Comparison of ENCODE assay signal across 9 cellular contexts in genomic region chr14:68459480-68460136, GRCh38.
DNase-seq lines count a peak whose midpoint lies in the region; TF ChIP-seq lines count a peak whose summit lies in the region.
"Had no signal": no experiment of that assay in that cellular context is flagged by ENCODE, and none has a peak within 500 bp of the region (broad histone marks: within the 10 kb centered on the region; RNA-seq: fewer than 3 reads in every experiment).

No MANE protein-coding gene starts in this region.

- peak overlapping the region; percentile 68 for H3K4me2 ChIP-seq in PC-9

- POLR2A ChIA-PET in PC-9 (lab: Charles Lee; ENCODE audit: unreplicated experiment) = interaction anchor here (0.6 to 1.2 kb wide), 2 partner anchors 117 to 838 kb away, joined by 3 to 13 read pairs; no protein-coding TSS in a partner anchor

- H3K9me2 ChIP-seq in PC-9 (ENCODE audit: insufficient read depth) = no peaks in the 10 kb centered on the region

- peaks cover 54% of the 10 kb centered on the region for H3F3A ChIP-seq in PC-9 (ENCODE audit: insufficient read depth, low read depth)

- H3K4me3 ChIP-seq in PC-9 = peak overlapping the region; percentile 14; the same call in 1 of the 2 replicates
- no peak overlapping the region for H3K4me3 ChIP-seq in dorsolateral prefrontal cortex
- H3K4me3 ChIP-seq in mucosa of rectum (ENCODE audit: low read length in 2 of 2) = no peak overlapping the region
- H3K4me3 ChIP-seq in tibial artery = no peak overlapping the region

- no peaks in the 10 kb centered on the region for H3K79me2 ChIP-seq in PC-9 (ENCODE audit: low read depth)

- no peak overlapping the region for H3K27ac Mint-ChIP-seq in progenitor cell of endocrine pancreas
- no peak overlapping the region for H3K27ac Mint-ChIP-seq in activated T-helper 1 cell treated with anti-CD3 and anti-CD28 coated beads, Interleukin-12 subunit alpha, Interleukin-12 subunit beta, Interleukin-2, Interleukin-4 antibody, amounts not matched to agents 30 ng/mL and 10 ng/mL and 1 ng/mL, durations not matched to agents 14 hours and 24 hours and 36 hours

- peaks cover 11% of the 10 kb centered on the region for H3K36me3 Mint-ChIP-seq in progenitor cell of endocrine pancreas (ENCODE audit: insufficient read depth)
- H3K36me3 Mint-ChIP-seq in activated T-helper 1 cell treated with anti-CD3 and anti-CD28 coated beads, Interleukin-12 subunit alpha, Interleukin-12 subunit beta, Interleukin-2, Interleukin-4 antibody, amounts not matched to agents 30 ng/mL and 10 ng/mL and 1 ng/mL, durations not matched to agents 14 hours and 24 hours and 36 hours (ENCODE audit: low read depth) = no peaks in the 10 kb centered on the region

- H3K27me3 ChIP-seq in PC-9 (ENCODE audit: insufficient read depth, low read depth) (no peaks in the 10 kb centered on the region), dorsolateral prefrontal cortex (no peaks in the 10 kb centered on the region), mucosa of rectum (ENCODE audit: control insufficient read depth in 2 of 2, insufficient read depth in 2 of 2, low read length in 2 of 2) (no peaks in the 10 kb centered on the region), tibial artery (no peaks in the 10 kb centered on the region)

- no peaks in the 10 kb centered on the region for H3K27me3 Mint-ChIP-seq in progenitor cell of endocrine pancreas
- no peaks in the 10 kb centered on the region for H3K27me3 Mint-ChIP-seq in activated T-helper 1 cell treated with anti-CD3 and anti-CD28 coated beads, Interleukin-12 subunit alpha, Interleukin-12 subunit beta, Interleukin-2, Interleukin-4 antibody, amounts not matched to agents 30 ng/mL and 10 ng/mL and 1 ng/mL, durations not matched to agents 14 hours and 24 hours and 36 hours (ENCODE audit: insufficient read depth)

- H3K9me3 ChIP-seq in PC-9 (ENCODE audit: insufficient read depth, low read depth) (peaks cover 14% of the 10 kb centered on the region), mucosa of rectum (ENCODE audit: control insufficient read depth in 2 of 2, low read length in 2 of 2) (no peaks in the 10 kb centered on the region), tibial artery (peaks cover 0 to 9% (median 0%) of the 10 kb centered on the region in 3 donors)

- H3K9ac ChIP-seq in mucosa of rectum (ENCODE audit: low read depth in 1 of 2, low read length in 2 of 2) = no peak overlapping the region

- intact Hi-C loops in PC-9 (cut with micrococcal nuclease; ENCODE audit: unreplicated experiment) = loop anchor here (1.0 to 10.0 kb wide), 8 partner anchors 67 to 495 kb away; no protein-coding TSS in a partner anchor
- intact Hi-C loops in dorsolateral prefrontal cortex (cut with DNase I) = no loop called here
- intact Hi-C loops in tibial artery (cut with DNase I; ENCODE audit: low total_unique reads) = no loop called here
- intact Hi-C loops in posterior vena cava (cut with DNase I) = loop anchor here (10.0 kb wide), 1 partner anchor 65 kb away; no protein-coding TSS in a partner anchor
- intact Hi-C loops in activated T-helper 1 cell treated with anti-CD3 and anti-CD28 coated beads, Interleukin-12 subunit alpha, Interleukin-12 subunit beta, Interleukin-2, Interleukin-4 antibody, amounts not matched to agents 30 ng/mL and 10 ng/mL and 1 ng/mL, durations not matched to agents 14 hours and 24 hours and 36 hours (cut with micrococcal nuclease) = loop anchor here (10.0 kb wide), 2 partner anchors 55 to 175 kb away; no protein-coding TSS in a partner anchor

- peaks cover 10% of the 10 kb centered on the region for H3K4me1 Mint-ChIP-seq in progenitor cell of endocrine pancreas (ENCODE audit: low read depth)
- no peaks in the 10 kb centered on the region for H3K4me1 Mint-ChIP-seq in activated T-helper 1 cell treated with anti-CD3 and anti-CD28 coated beads, Interleukin-12 subunit alpha, Interleukin-12 subunit beta, Interleukin-2, Interleukin-4 antibody, amounts not matched to agents 30 ng/mL and 10 ng/mL and 1 ng/mL, durations not matched to agents 14 hours and 24 hours and 36 hours (ENCODE audit: low read depth)

- H2AFZ ChIP-seq in PC-9 = peak overlapping the region; percentile 11; the same call in 1 of the 2 replicates

- H3K36me3 ChIP-seq in PC-9 (ENCODE audit: low read depth) (peaks cover 10% of the 10 kb centered on the region; the same call in 1 of the 2 replicates), mucosa of rectum (ENCODE audit: control insufficient read depth in 2 of 2, insufficient read depth in 2 of 2, low read length in 2 of 2) (no peaks in the 10 kb centered on the region), tibial artery (no peaks in the 10 kb centered on the region)

- no peak for TF ChIP-seq CTCF in PC-9 (conservative IDR thresholded peaks at IDR 0.05)
- TF ChIP-seq CTCF in dorsolateral prefrontal cortex (IDR thresholded peaks at IDR 0.05 in 54 of 56, conservative IDR thresholded peaks at IDR 0.05 in 2 of 56; ENCODE audit: low read depth in 1 of 56, partially characterized antibody in 56 of 56) = no peak
- no peak for TF ChIP-seq CTCF in tibial artery (IDR thresholded peaks at IDR 0.05)
- no peak for TF ChIP-seq CTCF in progenitor cell of endocrine pancreas (IDR thresholded peaks at IDR 0.05; ENCODE audit: unreplicated experiment)
- TF ChIP-seq CTCF in GM20000 (IDR thresholded peaks at IDR 0.05; ENCODE audit: extremely low read depth, missing control alignments) = no peak

- peaks cover 12% of the 10 kb centered on the region for H3K9me3 Mint-ChIP-seq in progenitor cell of endocrine pancreas (ENCODE audit: low read depth)
- no peaks in the 10 kb centered on the region for H3K9me3 Mint-ChIP-seq in activated T-helper 1 cell treated with anti-CD3 and anti-CD28 coated beads, Interleukin-12 subunit alpha, Interleukin-12 subunit beta, Interleukin-2, Interleukin-4 antibody, amounts not matched to agents 30 ng/mL and 10 ng/mL and 1 ng/mL, durations not matched to agents 14 hours and 24 hours and 36 hours

- H3K27ac ChIP-seq in PC-9 (peak overlapping the region; percentile 93), dorsolateral prefrontal cortex (peak overlapping the region in 32 of 59 donors; percentile 4 to 78 (median 37)), mucosa of rectum (ENCODE audit: low read depth in 2 of 2, low read length in 2 of 2) (peak overlapping the region; percentile 52 to 57), tibial artery (peak overlapping the region; percentile 82 to 86)

- H3K4me3 Mint-ChIP-seq in progenitor cell of endocrine pancreas (ENCODE audit: low read depth) = no peak overlapping the region
- H3K4me3 Mint-ChIP-seq in activated T-helper 1 cell treated with anti-CD3 and anti-CD28 coated beads, Interleukin-12 subunit alpha, Interleukin-12 subunit beta, Interleukin-2, Interleukin-4 antibody, amounts not matched to agents 30 ng/mL and 10 ng/mL and 1 ng/mL, durations not matched to agents 14 hours and 24 hours and 36 hours = no peak overlapping the region

- H4K20me1 ChIP-seq in PC-9 (ENCODE audit: insufficient read depth) = no peaks in the 10 kb centered on the region

- BruUV-seq in PC-9 (replicated peaks; lab: Mats Ljungman, UMichigan) = TSS peak; percentile 74

- DNase-seq in PC-9 (no peak), dorsolateral prefrontal cortex (no peak), tibial artery (peak in 1 of 2 donors; percentile 21), posterior vena cava (ENCODE audit: low spot score) (no peak), progenitor cell of endocrine pancreas (ENCODE audit: low spot score, unreplicated experiment) (no peak), GM20000 (ENCODE audit: low spot score) (no peak)
- DNase-seq in activated T-helper 1 cell treated with anti-CD3 and anti-CD28 coated beads, Interleukin-12 subunit alpha, Interleukin-12 subunit beta, Interleukin-2, Interleukin-4 antibody, amounts not matched to agents 30 ng/mL and 10 ng/mL and 1 ng/mL, durations not matched to agents 14 hours and 24 hours and 36 hours (ENCODE audit: low spot score) = no peak
- DNase-seq: amniotic stem cell had no signal

- CTCF ChIA-PET in PC-9 (lab: Charles Lee) = interaction anchor here (1.0 to 1.2 kb wide), 2 partner anchors 9 to 153 kb away, joined by 3 to 6 read pairs; no protein-coding TSS in a partner anchor

- H3K4me1 ChIP-seq in PC-9 (replicated peaks; ENCODE audit: insufficient read depth) (peaks cover 78% of the 10 kb centered on the region), mucosa of rectum (ENCODE audit: control insufficient read depth in 2 of 2, insufficient read depth in 2 of 2, low read length in 2 of 2) (peaks cover 4 to 10% of the 10 kb centered on the region in 2 donors), tibial artery (peaks cover 0 to 39% (median 29%) of the 10 kb centered on the region in 4 donors)

Comparison
In these comparisons a context has a peak if more than half of its experiments do, and no peak if none do; other contexts are left out.
1. H3K27ac ChIP-seq: peak in every context shown above with its lines; median percentile 93 in PC-9; 84 in tibial artery; 54 in mucosa of rectum; 37 in dorsolateral prefrontal cortex.
2. intact Hi-C loops: an anchor here in PC-9 (1.0 to 10.0 kb wide), posterior vena cava (10.0 kb wide) and activated T-helper 1 cell treated with anti-CD3 and anti-CD28 coated beads, Interleukin-12 subunit alpha, Interleukin-12 subunit beta, Interleukin-2, Interleukin-4 antibody, amounts not matched to agents 30 ng/mL and 10 ng/mL and 1 ng/mL, durations not matched to agents 14 hours and 24 hours and 36 hours (10.0 kb wide); none called in dorsolateral prefrontal cortex and tibial artery.